Comparison of ENCODE assay signal across 22 cellular contexts in the genomic region with DNA sequence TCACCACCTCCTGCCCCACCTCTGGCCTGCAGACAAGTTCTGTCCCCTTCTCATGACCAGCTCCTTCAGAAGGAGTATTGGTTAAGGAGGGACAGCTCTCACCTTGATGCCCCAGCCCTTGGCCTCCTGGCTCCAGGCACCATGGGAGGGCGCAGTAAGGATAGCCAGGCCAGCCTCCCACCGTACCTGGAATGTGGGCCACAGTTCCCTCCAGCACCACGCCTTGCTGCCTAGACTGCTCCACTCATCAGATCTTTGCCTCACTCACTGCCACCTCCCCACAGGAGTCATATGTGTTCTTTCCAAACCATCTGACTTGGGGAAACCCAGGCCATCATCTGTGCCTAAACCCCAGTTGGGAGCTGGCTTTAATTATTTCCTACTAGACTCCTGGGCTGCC.
"Had no signal": no experiment of that assay in that cellular context is flagged by ENCODE, and none has a peak within 500 bp of the region (broad histone marks: within the 10 kb centered on the region; RNA-seq: fewer than 3 reads in every experiment).

No MANE protein-coding gene starts in this region.

- H3K36me3 ChIP-seq: esophagus squamous epithelium, gastrocnemius medialis, heart right ventricle, left lung, lower lobe of right lung had no signal

- H3K4me1 ChIP-seq: gastrocnemius medialis, heart right ventricle had no signal

- H3K4me3 ChIP-seq: coronary artery, dorsolateral prefrontal cortex, esophagus squamous epithelium, gastrocnemius medialis, heart right ventricle, left lung, lower lobe of right lung had no signal

- H3K27ac ChIP-seq: coronary artery, dorsolateral prefrontal cortex, esophagus squamous epithelium, foreskin keratinocyte, gastrocnemius medialis, heart right ventricle, left lung, lower lobe of right lung had no signal

- H3K9me3 ChIP-seq: esophagus squamous epithelium, gastrocnemius medialis, heart right ventricle, left lung, lower lobe of right lung had no signal

- FAIRE-seq: colon, endothelial cell of umbilical vein, islet of Langerhans, keratinocyte had no signal

- DNase-seq: dermis blood vessel endothelial cell; dorsolateral prefrontal cortex; effector CD4-positive, alpha-beta T cell; effector memory CD4-positive, alpha-beta T cell; esophagus squamous epithelium; foreskin keratinocyte; gastrocnemius medialis; glutamatergic neuron; head of caudate nucleus; heart right ventricle; hippocampal formation; left cardiac atrium; left lung; left ventricle myocardium superior; lower lobe of right lung; mesendoderm; midbrain had no signal

- ATAC-seq: foreskin keratinocyte, gastrocnemius medialis, left cardiac atrium, left lung, left ventricle myocardium superior, lower lobe of right lung had no signal
